In the genomic region with DNA sequence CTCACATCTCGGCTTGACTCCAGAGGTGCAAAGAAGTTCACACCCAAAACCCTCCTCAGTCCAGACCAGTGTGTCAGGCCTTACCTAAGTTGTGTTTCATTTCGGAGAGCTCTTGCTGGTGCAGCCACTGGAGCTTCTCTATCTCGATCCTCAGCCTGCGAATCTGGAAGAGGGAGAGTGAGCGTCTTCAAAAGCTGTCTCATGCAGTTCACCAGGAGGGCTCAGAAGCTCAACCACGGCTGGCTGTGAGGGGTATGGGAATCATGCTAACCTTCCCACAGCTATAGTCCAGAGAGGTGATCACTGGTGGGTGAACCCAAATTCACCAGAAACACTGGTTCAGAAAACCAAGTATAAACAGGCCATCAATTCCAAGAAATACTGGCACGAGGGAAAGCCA, we compare ENCODE assay signal across 26 cellular contexts.
"Had no signal": no experiment of that assay in that cellular context is flagged by ENCODE, and none has a peak within 500 bp of the region (broad histone marks: within the 10 kb centered on the region; RNA-seq: fewer than 3 reads in every experiment).

No MANE protein-coding gene starts in this region.

- H3K27ac ChIP-seq: left ventricle myocardium inferior, neutrophil, parathyroid adenoma, right atrium auricular region, skin epidermis, suprapubic skin, thoracic aorta, tibial artery, upper lobe of right lung had no signal

- H3K27me3 Mint-ChIP-seq: naive B cell; stimulated activated naive CD8-positive, alpha-beta T cell treated with anti-CD3 and anti-CD28 coated beads, Interleukin-15, Interleukin-2, amounts not matched to agents 100 ng/mL and 50 ng/mL, for 24 hours had no signal

- H3K9me3 Mint-ChIP-seq: mesothelial cell of epicardium; naive B cell; natural killer cell; nephron progenitor cell; neural progenitor cell; stimulated activated naive CD8-positive, alpha-beta T cell treated with anti-CD3 and anti-CD28 coated beads, Interleukin-15, Interleukin-2, amounts not matched to agents 100 ng/mL and 50 ng/mL, for 24 hours had no signal

- H3K4me3 ChIP-seq: left ventricle myocardium inferior, lung, neural progenitor cell, right atrium auricular region, skin epidermis, suprapubic skin, thoracic aorta, tibial artery, upper lobe of right lung had no signal

- DNase-seq: islet precursor cell; left ventricle myocardium inferior; mesendoderm; naive B cell; natural killer cell; nephron progenitor cell; occipital lobe; stimulated activated CD4-positive, alpha-beta T cell treated with anti-CD3 and anti-CD28 coated beads, Interleukin-12 subunit alpha, Interleukin-12 subunit beta, amount 100 ng/mL, for 4 hours; stimulated activated CD4-positive, alpha-beta T cell treated with anti-CD3 and anti-CD28 coated beads, Interleukin-15, amount 100 ng/mL, for 24 hours; stimulated activated CD4-positive, alpha-beta T cell treated with anti-CD3 and anti-CD28 coated beads, Interleukin-2, amount 100 ng/mL, for 24 hours; stimulated activated CD4-positive, alpha-beta T cell treated with anti-CD3 and anti-CD28 coated beads, Interleukin-4, amount 100 ng/mL, for 1 hour; stimulated activated naive CD4-positive, alpha-beta T cell; tibial artery; trophoblast cell; upper lobe of right lung had no signal

- H3K9me3 ChIP-seq: left ventricle myocardium inferior, neutrophil, right atrium auricular region, suprapubic skin, thoracic aorta, tibial artery, upper lobe of right lung had no signal

- H3K4me1 ChIP-seq: parathyroid adenoma, suprapubic skin, upper lobe of right lung had no signal

- H3K4me3 Mint-ChIP-seq: mesothelial cell of epicardium; naive B cell; natural killer cell; nephron progenitor cell; neural progenitor cell; stimulated activated naive CD8-positive, alpha-beta T cell treated with anti-CD3 and anti-CD28 coated beads, Interleukin-15, Interleukin-2, amounts not matched to agents 100 ng/mL and 50 ng/mL, for 24 hours had no signal

- H3K27me3 ChIP-seq: neural progenitor cell, neutrophil, right atrium auricular region, suprapubic skin, tibial artery, upper lobe of right lung had no signal

- H3K27ac Mint-ChIP-seq: mesothelial cell of epicardium; neural progenitor cell; stimulated activated naive CD8-positive, alpha-beta T cell treated with anti-CD3 and anti-CD28 coated beads, Interleukin-15, Interleukin-2, amounts not matched to agents 100 ng/mL and 50 ng/mL, for 24 hours had no signal

- ATAC-seq: natural killer cell, sciatic nerve, upper lobe of right lung had no signal
